ENCODE assay signal across 17 cellular contexts in the genomic region with DNA sequence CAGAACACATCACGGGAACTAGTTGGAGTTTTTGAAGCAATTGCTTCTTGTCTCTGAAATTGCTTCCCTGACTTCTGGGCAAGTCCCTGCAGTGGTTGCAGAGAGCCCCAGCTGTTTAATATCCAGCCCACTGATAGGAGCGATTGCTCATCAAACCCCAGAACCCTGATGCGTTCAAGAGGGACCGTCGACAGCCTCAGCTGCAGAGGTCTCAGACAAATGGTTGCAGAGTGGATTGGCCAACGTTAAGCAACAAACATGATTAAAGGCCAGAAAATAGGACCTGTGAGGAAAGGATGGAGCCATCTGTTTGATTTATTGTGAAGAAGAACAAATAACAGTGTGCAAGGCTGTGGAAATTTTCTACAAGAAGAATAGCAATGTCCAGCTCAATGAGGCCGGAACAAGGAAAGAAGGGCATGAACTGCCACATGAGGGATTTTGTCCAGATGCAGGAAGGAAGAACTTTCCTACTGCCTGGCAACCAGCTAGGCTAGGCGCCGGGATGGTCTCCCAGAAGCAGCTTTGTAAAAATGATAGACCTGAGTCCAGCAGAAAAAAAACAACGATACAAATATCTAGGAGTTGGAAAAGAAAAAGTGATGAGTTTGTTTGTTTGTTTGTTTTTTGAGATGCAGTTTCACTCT.
DNase-seq lines count a peak whose midpoint lies in the region; ATAC-seq and TF ChIP-seq lines count a peak whose summit lies in the region.
"Had no signal": no experiment of that assay in that cellular context is flagged by ENCODE, and none has a peak within 500 bp of the region (broad histone marks: within the 10 kb centered on the region; RNA-seq: fewer than 3 reads in every experiment).

No MANE protein-coding gene starts in this region.

- DNase-seq in Right ventricle myocardium inferior (ENCODE audit: missing footprints) (no peak), right atrium auricular region (ENCODE audit: low spot score) (no peak), left kidney (ENCODE audit: low read depth, low spot score) (peak; percentile 13), nephron progenitor cell (no peak), uterus (peak; percentile 27 to 42), iPS-NIHi11 (ENCODE audit: low spot score) (no peak), HuH-7 (ENCODE audit: low spot score) (no peak)
- DNase-seq: AML-193; Caco-2; CD4-positive, alpha-beta T cell; GDM1; H9 had no signal

- H3K36me3 ChIP-seq in right atrium auricular region = no peaks in the 10 kb centered on the region
- H3K36me3 ChIP-seq in uterus = no peaks in the 10 kb centered on the region

- no peak for TF ChIP-seq POLR2A in uterus (IDR thresholded peaks at IDR 0.05)

- H3K27me3 Mint-ChIP-seq in nephron progenitor cell (ENCODE audit: low read depth, poor library complexity) = peaks cover 4% of the 10 kb centered on the region
- H3K27me3 Mint-ChIP-seq: CD4-positive, alpha-beta T cell had no signal

- ATAC-seq in Right ventricle myocardium inferior (peak; percentile 62), GM19397 (IDR thresholded peaks at IDR 0.05; ENCODE audit: unreplicated experiment) (no peak)
- ATAC-seq: A549, HepG2 had no signal

- H3K9me3 Mint-ChIP-seq in nephron progenitor cell = no peaks in the 10 kb centered on the region
- H3K9me3 Mint-ChIP-seq: H9 had no signal

- peaks cover 25% of the 10 kb centered on the region for H3K4me1 Mint-ChIP-seq in nephron progenitor cell
- H3K4me1 Mint-ChIP-seq: H9 had no signal

- no peak overlapping the region for H3K27ac ChIP-seq in right atrium auricular region
- H3K27ac ChIP-seq in uterus = no peak overlapping the region
- H3K27ac ChIP-seq: 22Rv1, A549, C4-2B had no signal

- H3K27me3 ChIP-seq in right atrium auricular region = no peaks in the 10 kb centered on the region
- no peaks in the 10 kb centered on the region for H3K27me3 ChIP-seq in uterus

- no peaks in the 10 kb centered on the region for H3K9me3 ChIP-seq in right atrium auricular region
- no peaks in the 10 kb centered on the region for H3K9me3 ChIP-seq in uterus
- H3K9me3 ChIP-seq: A549, Caco-2 had no signal

- H3K4me3 ChIP-seq in right atrium auricular region = no peak overlapping the region
- no peak overlapping the region for H3K4me3 ChIP-seq in uterus
- H3K4me3 ChIP-seq: A549 had no signal

- no peaks in the 10 kb centered on the region for H3K36me3 Mint-ChIP-seq in nephron progenitor cell (ENCODE audit: low read depth)

- no peak overlapping the region for H3K4me3 Mint-ChIP-seq in nephron progenitor cell
- H3K4me3 Mint-ChIP-seq: CD4-positive, alpha-beta T cell; H9 had no signal

- H3K27ac Mint-ChIP-seq in nephron progenitor cell = peak overlapping the region; percentile 72
- H3K27ac Mint-ChIP-seq: CD4-positive, alpha-beta T cell had no signal

- no peak for TF ChIP-seq CTCF in right atrium auricular region (IDR thresholded peaks at IDR 0.05)
- no peak for TF ChIP-seq CTCF in nephron progenitor cell (IDR thresholded peaks at IDR 0.05)
- no peak for TF ChIP-seq CTCF in uterus (IDR thresholded peaks at IDR 0.05)

- H3K4me1 ChIP-seq in right atrium auricular region = no peaks in the 10 kb centered on the region
- H3K4me1 ChIP-seq in uterus = no peaks in the 10 kb centered on the region
- H3K4me1 ChIP-seq: A549, Caco-2 had no signal

- intact Hi-C loops in Right ventricle myocardium inferior (cut with DNase I) (no loop called here), uterus (cut with DNase I; ENCODE audit: low total_unique reads) (no loop called here)

Comparison
In these comparisons a context has a peak if more than half of its experiments do, and no peak if none do; other contexts are left out.
1. DNase-seq: peak in left kidney (single experiment) and uterus (2 of 2); none in Right ventricle myocardium inferior (single experiment), right atrium auricular region (single experiment), nephron progenitor cell (single experiment), iPS-NIHi11 (single experiment) and HuH-7 (single experiment).